14 cellular contexts compared by ENCODE assay signal in genomic region chr5:35117960-35118359, GRCh38.
DNase-seq lines count a peak whose midpoint lies in the region; ATAC-seq, FAIRE-seq and TF ChIP-seq lines count a peak whose summit lies in the region.
"Had no signal": no experiment of that assay in that cellular context is flagged by ENCODE, and none has a peak within 500 bp of the region (broad histone marks: within the 10 kb centered on the region; RNA-seq: fewer than 3 reads in every experiment).

No MANE protein-coding gene starts in this region.

- no peak for TF ChIP-seq CTCF in AG04449 (IDR thresholded peaks at IDR 0.05; ENCODE audit: insufficient read depth, low read length, missing control alignments)
- TF ChIP-seq CTCF in epithelial cell of esophagus (IDR thresholded peaks at IDR 0.05; ENCODE audit: insufficient read depth, low read depth, low read length, missing control alignments) = no peak
- no peak for TF ChIP-seq CTCF in gastroesophageal sphincter (IDR thresholded peaks at IDR 0.05)

- no peaks in the 10 kb centered on the region for H3K27me3 ChIP-seq in gastroesophageal sphincter
- H3K27me3 ChIP-seq: BLaER1 treated with 17β-estradiol and CSF1 and Interleukin-3, amounts not matched to agents 10 nM and 100 nM had no signal

- FAIRE-seq in HTR-8/SVneo (lab: Jason Lieb, UNC) (no peak), GM12892 (lab: Jason Lieb, UNC) (no peak)
- FAIRE-seq: GM18507 had no signal

- H3K4me1 ChIP-seq in gastroesophageal sphincter = no peaks in the 10 kb centered on the region

- WGBS in gastroesophageal sphincter (ENCODE audit: low coverage in 1 of 2), 2 donors = 66 to 69% methylated on average over 5 to 6 of the region's 6 CpGs

- TF ChIP-seq EP300 in gastroesophageal sphincter (IDR thresholded peaks at IDR 0.05) = no peak

- no peak for TF ChIP-seq POLR2A in gastroesophageal sphincter (IDR thresholded peaks at IDR 0.05)
- no peak for TF ChIP-seq POLR2A in GM12892 (IDR thresholded peaks at IDR 0.05; ENCODE audit: low read depth, low read length)

- POLR2A ChIA-PET in AG04449 (lab: Yijun Ruan, JAX) = no interaction called here

- H3K9me3 ChIP-seq in gastroesophageal sphincter = no peaks in the 10 kb centered on the region

- CTCF ChIA-PET in AG04449 (lab: Yijun Ruan, JAX) = interaction anchor here (1.1 to 2.4 kb wide), 3 partner anchors 9 to 65 kb away, joined by 3 to 5 read pairs (median 4); no protein-coding TSS in a partner anchor

- peak; percentile 84 for ATAC-seq in GM19463 (IDR thresholded peaks at IDR 0.05; ENCODE audit: unreplicated experiment)
- ATAC-seq in gastroesophageal sphincter = no peak
- ATAC-seq in HG02840 (IDR thresholded peaks at IDR 0.05; ENCODE audit: low FRiP score, unreplicated experiment) = no peak

- no peaks in the 10 kb centered on the region for H3K36me3 ChIP-seq in gastroesophageal sphincter
- H3K36me3 ChIP-seq: BLaER1 treated with 17β-estradiol and CSF1 and Interleukin-3, amounts not matched to agents 10 nM and 100 nM had no signal

- H3K4me3 ChIP-seq in AG04449 (ENCODE audit: low read depth, low read length) (no peak overlapping the region), epithelial cell of esophagus (ENCODE audit: low read length) (no peak overlapping the region), gastroesophageal sphincter (no peak overlapping the region)
- H3K4me3 ChIP-seq: BLaER1 treated with 17β-estradiol and CSF1 and Interleukin-3, amounts not matched to agents 10 nM and 100 nM had no signal

- peak; percentile 46 for DNase-seq in AG04449 (ENCODE audit: low read depth, low spot score)
- peak; percentile 47 for DNase-seq in HTR-8/SVneo (ENCODE audit: insufficient read length, low spot score)
- peak; percentile 1 for DNase-seq in epithelial cell of esophagus (ENCODE audit: low read depth)
- no peak for DNase-seq in stimulated activated CD8-positive, alpha-beta memory T cell treated with anti-CD3 and anti-CD28 coated beads, Interleukin-4, amount 100 ng/mL, for 48 hours
- no peak for DNase-seq in GM12892 (ENCODE audit: insufficient read length)
- DNase-seq: activated CD4-positive, alpha-beta T cell treated with anti-CD3 and anti-CD28 coated beads for 1 hour; H9; NCI-H2171 treated with DMSO at 0.1 percent for 48 hours; SHP77 treated with DMSO at 0.1 percent for 48 hours had no signal

- no peak overlapping the region for H3K27ac ChIP-seq in gastroesophageal sphincter
- H3K27ac ChIP-seq: BLaER1 treated with 17β-estradiol and CSF1 and Interleukin-3, amounts not matched to agents 10 nM and 100 nM had no signal

Comparison
In these comparisons a context has a peak if more than half of its experiments do, and no peak if none do; other contexts are left out.
1. DNase-seq: peak in AG04449 (single experiment), HTR-8/SVneo (single experiment) and epithelial cell of esophagus (single experiment); none in stimulated activated CD8-positive, alpha-beta memory T cell treated with anti-CD3 and anti-CD28 coated beads, Interleukin-4, amount 100 ng/mL, for 48 hours (single experiment) and GM12892 (single experiment).